10 cellular contexts compared by ENCODE assay signal in the genomic region with DNA sequence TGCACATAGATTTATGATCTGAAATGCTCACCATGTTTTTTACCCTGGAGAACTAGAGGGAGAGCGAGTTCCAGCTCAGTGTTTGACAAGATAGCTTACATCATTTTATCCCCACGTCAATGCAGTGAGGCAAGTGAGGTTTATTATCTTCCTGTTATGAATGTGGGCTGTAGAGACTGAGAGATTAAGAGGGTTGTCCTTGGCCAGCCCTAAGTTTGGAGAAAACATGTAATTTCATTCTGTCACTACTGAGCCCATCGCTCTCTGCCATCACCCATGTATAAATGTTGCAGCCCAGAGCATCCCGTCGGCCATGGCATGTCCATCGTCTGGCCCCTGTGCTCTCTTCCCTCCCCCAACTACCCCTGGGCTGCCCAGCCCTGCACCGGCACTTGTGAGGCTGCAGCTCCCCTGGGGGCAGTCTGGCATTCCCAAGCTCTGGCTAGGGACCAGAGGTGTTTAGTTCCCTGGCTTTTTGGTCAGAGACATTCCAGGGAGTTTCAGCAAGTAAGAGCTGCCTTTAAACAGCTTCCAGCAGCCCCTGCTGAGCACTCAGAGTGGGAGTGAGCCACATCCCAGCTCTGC.
A peak's percentile ranks its signal among the peaks of the same experiment; 100 is the strongest.
DNase-seq lines count a peak whose midpoint lies in the region; ATAC-seq, FAIRE-seq and TF ChIP-seq lines count a peak whose summit lies in the region.
"Had no signal": no experiment of that assay in that cellular context is flagged by ENCODE, and none has a peak within 500 bp of the region (broad histone marks: within the 10 kb centered on the region; RNA-seq: fewer than 3 reads in every experiment).

No MANE protein-coding gene starts in this region.

- H2AFZ ChIP-seq in HepG2 (ENCODE audit: low read length) (no peak overlapping the region), fibroblast of lung (ENCODE audit: low read length) (no peak overlapping the region)

- H3K4me1 ChIP-seq in HepG2 (ENCODE audit: insufficient read depth, low read length) (peaks cover 7% of the 10 kb centered on the region), right lobe of liver (no peaks in the 10 kb centered on the region), fibroblast of lung (ENCODE audit: control insufficient read depth, extremely low read depth, insufficient read depth, low read length) (peaks cover 16% of the 10 kb centered on the region)

- no peak for TF ChIP-seq CTCF in HepG2 (CRISPR knock-in tag; IDR thresholded peaks at IDR 0.05)
- no peak for TF ChIP-seq CTCF in right lobe of liver (IDR thresholded peaks at IDR 0.05)
- TF ChIP-seq CTCF in fibroblast of lung (conservative IDR thresholded peaks at IDR 0.05 in 1 of 2, IDR thresholded peaks at IDR 0.05 in 1 of 2; ENCODE audit: low read depth in 1 of 2, low read length in 2 of 2): no peak

- H3K4me2 ChIP-seq in HepG2 (ENCODE audit: low read depth, low read length) (no peak overlapping the region), fibroblast of lung (ENCODE audit: extremely low read depth, insufficient read depth, low read length) (no peak overlapping the region)

- H3K27me3 ChIP-seq in HepG2 (ENCODE audit: control insufficient read depth in 1 of 2, insufficient read depth in 2 of 2, low read length in 2 of 2): no peaks in the 10 kb centered on the region
- H3K27me3 ChIP-seq in right lobe of liver: no peaks in the 10 kb centered on the region
- no peaks in the 10 kb centered on the region for H3K27me3 ChIP-seq in fibroblast of lung (ENCODE audit: control insufficient read depth, insufficient read depth, low read length)

- H3K36me3 ChIP-seq in HepG2 (replicated peaks in 1 of 2; ENCODE audit: control insufficient read depth in 1 of 2, insufficient read depth in 2 of 2, low read length in 2 of 2): no peaks in the 10 kb centered on the region; a peak in 2 of 5 replicates
- H3K36me3 ChIP-seq in right lobe of liver: no peaks in the 10 kb centered on the region
- peaks cover 3% of the 10 kb centered on the region for H3K36me3 ChIP-seq in fibroblast of lung (ENCODE audit: control insufficient read depth, insufficient read depth, low read length)

- no peak for FAIRE-seq in HepG2 (lab: Jason Lieb, UNC)

- no peaks in the 10 kb centered on the region for H3K9me3 ChIP-seq in HepG2 (ENCODE audit: low read length)
- H3K9me3 ChIP-seq in right lobe of liver: no peaks in the 10 kb centered on the region
- H3K9me3 ChIP-seq in fibroblast of lung (ENCODE audit: control insufficient read depth, insufficient read depth, low read depth, low read length): no peaks in the 10 kb centered on the region

- intact Hi-C loops in HepG2 (cut with micrococcal nuclease; ENCODE audit: unreplicated experiment): no loop called here
- intact Hi-C loops in right lobe of liver (cut with DNase I): no loop called here

- H3K79me2 ChIP-seq in HepG2 (ENCODE audit: insufficient read depth, low read length): no peaks in the 10 kb centered on the region
- H3K79me2 ChIP-seq in fibroblast of lung (ENCODE audit: control insufficient read depth, insufficient read depth, low read length): no peaks in the 10 kb centered on the region

- no peak for DNase-seq in HepG2 (ENCODE audit: low spot score)
- no peak for DNase-seq in right lobe of liver
- DNase-seq in fibroblast of lung (ENCODE audit: low read depth in 2 of 2): peak; percentile 46 to 78
- DNase-seq in myocyte (ENCODE audit: low read depth): peak; percentile 80
- no peak for DNase-seq in NCI-H1436 treated with DMSO at 0.1 percent for 48 hours (lab: John Stamatoyannopoulos, UW)
- no peak for DNase-seq in hippocampal formation (lab: John Stamatoyannopoulos, UW)
- no peak for DNase-seq in NCI-H1092 treated with DMSO at 0.1 percent for 48 hours (lab: John Stamatoyannopoulos, UW)
- no peak for DNase-seq in cerebellar nuclear complex (lab: John Stamatoyannopoulos, UW)
- DNase-seq: NCI-H69 had no signal

- no peak overlapping the region for H3K4me3 ChIP-seq in HepG2 (replicated peaks in 1 of 3; ENCODE audit: insufficient read depth in 1 of 3, low read depth in 2 of 3, low read length in 3 of 3)
- no peak overlapping the region for H3K4me3 ChIP-seq in right lobe of liver
- H3K4me3 ChIP-seq in fibroblast of lung (replicated peaks in 1 of 4; ENCODE audit: control extremely low read depth in 1 of 4, insufficient read depth in 1 of 4, low read depth in 3 of 4, low read length in 4 of 4): no peak overlapping the region
- H3K4me3 ChIP-seq: lung had no signal

- TF ChIP-seq POLR2A in HepG2 (IDR thresholded peaks at IDR 0.05; ENCODE audit: insufficient read depth in 1 of 2, low read depth in 2 of 2, low read length in 2 of 2) (no peak), right lobe of liver (IDR thresholded peaks at IDR 0.05) (no peak)

- in situ Hi-C loops in HepG2 (cut with HindIII; ENCODE audit: extremely low pct_ligation_motif_present, low pct_unique_long_range_greater_than_20kb): no loop called here

- H3K27ac ChIP-seq in HepG2 (ENCODE audit: extremely low read length, insufficient read depth, low read length): no peak overlapping the region
- H3K27ac ChIP-seq in right lobe of liver: no peak overlapping the region
- no peak overlapping the region for H3K27ac ChIP-seq in fibroblast of lung (ENCODE audit: insufficient read depth, low read length)

- peak; percentile 36; the same call in 2 of the 3 replicates for ATAC-seq in HepG2
- ATAC-seq in right lobe of liver: no peak

- WGBS in HepG2 (ENCODE audit: low lambda C conversion rate): 80% methylated on average over 7 of the region's 7 CpGs
- 60% methylated on average over 5 of the region's 7 CpGs for WGBS in right lobe of liver (ENCODE audit: insufficient coverage, low coverage, low lambda C conversion rate, missing lambda C conversion rate)

- TF ChIP-seq RAD21 in HepG2 (CRISPR knock-in tag; IDR thresholded peaks at IDR 0.05): no peak

- CTCF ChIA-PET in HepG2 (lab: Yijun Ruan, JAX; ENCODE audit: low intra/inter-chr PET ratio, low total read pairs): no interaction called here

- H4K20me1 ChIP-seq in HepG2 (ENCODE audit: insufficient read depth, low read length): no peaks in the 10 kb centered on the region
- no peaks in the 10 kb centered on the region for H4K20me1 ChIP-seq in fibroblast of lung (ENCODE audit: control insufficient read depth, extremely low read depth, insufficient read depth, low read length)

- BruUV-seq in HepG2 (replicated peaks; lab: Mats Ljungman, UMichigan): no TSS peak

- TF ChIP-seq EP300 in HepG2 (IDR thresholded peaks at IDR 0.05; ENCODE audit: low read depth in 2 of 2, low read length in 2 of 2) (no peak), HepG2 (CRISPR knock-in tag; IDR thresholded peaks at IDR 0.05; ENCODE audit: borderline replicate concordance) (no peak)

- POLR2A ChIA-PET in HepG2 (lab: Yijun Ruan, JAX): interaction anchor here (2.0 kb wide), 1 partner anchor 28 kb away, joined by 5 read pairs; no protein-coding TSS in a partner anchor

- H3K9ac ChIP-seq in HepG2 (ENCODE audit: insufficient read depth, low read depth, low read length) (no peak overlapping the region), fibroblast of lung (ENCODE audit: insufficient read depth, low read length) (no peak overlapping the region)

TF ChIP-seq in HepG2, 621 proteins besides CTCF, POLR2A, EP300 and RAD21:
- no peak for TF ChIP-seq ZNF75D (CRISPR knock-in tag; IDR thresholded peaks at IDR 0.05; ENCODE audit: borderline replicate concordance)
- no peak for TF ChIP-seq ZNF569 (CRISPR knock-in tag; IDR thresholded peaks at IDR 0.05; ENCODE audit: borderline replicate concordance)
- no peak for TF ChIP-seq ZNF766 (CRISPR knock-in tag; IDR thresholded peaks at IDR 0.05; ENCODE audit: borderline replicate concordance)
- TF ChIP-seq, protein P1, sequence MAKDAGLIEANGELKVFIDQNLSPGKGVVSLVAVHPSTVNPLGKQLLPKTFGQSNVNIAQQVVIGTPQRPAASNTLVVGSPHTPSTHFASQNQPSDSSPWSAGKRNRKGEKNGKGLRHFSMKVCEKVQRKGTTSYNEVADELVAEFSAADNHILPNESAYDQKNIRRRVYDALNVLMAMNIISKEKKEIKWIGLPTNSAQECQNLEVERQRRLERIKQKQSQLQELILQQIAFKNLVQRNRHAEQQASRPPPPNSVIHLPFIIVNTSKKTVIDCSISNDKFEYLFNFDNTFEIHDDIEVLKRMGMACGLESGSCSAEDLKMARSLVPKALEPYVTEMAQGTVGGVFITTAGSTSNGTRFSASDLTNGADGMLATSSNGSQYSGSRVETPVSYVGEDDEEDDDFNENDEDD (CRISPR knock-in tag; IDR thresholded peaks at IDR 0.05; ENCODE audit: borderline replicate concordance): no peak
- no peak for TF ChIP-seq ZC3H13 (CRISPR knock-in tag; IDR thresholded peaks at IDR 0.05)
- TF ChIP-seq ZMAT5 (CRISPR knock-in tag; IDR thresholded peaks at IDR 0.05; ENCODE audit: borderline replicate concordance, low read depth): no peak
- TF ChIP-seq ZNF614 (CRISPR knock-in tag; IDR thresholded peaks at IDR 0.05; ENCODE audit: borderline replicate concordance): no peak
- TF ChIP-seq TEF (CRISPR knock-in tag; IDR thresholded peaks at IDR 0.05): no peak
- TF ChIP-seq SIN3B (IDR thresholded peaks at IDR 0.05; ENCODE audit: low read length): no peak
- TF ChIP-seq PHF20 (CRISPR knock-in tag; IDR thresholded peaks at IDR 0.05): no peak
- TF ChIP-seq RORA (CRISPR knock-in tag; IDR thresholded peaks at IDR 0.05): no peak
- TF ChIP-seq HES4 (CRISPR knock-in tag; IDR thresholded peaks at IDR 0.05; ENCODE audit: borderline replicate concordance): no peak
- TF ChIP-seq SNAI1 (CRISPR knock-in tag; IDR thresholded peaks at IDR 0.05; ENCODE audit: borderline replicate concordance): no peak
- TF ChIP-seq MTA1 (CRISPR knock-in tag; IDR thresholded peaks at IDR 0.05; ENCODE audit: borderline replicate concordance): no peak

Comparison
In these comparisons a context has a peak if more than half of its experiments do, and no peak if none do; other contexts are left out.
1. DNase-seq: peak in fibroblast of lung (2 of 2) and myocyte (single experiment); none in HepG2 (single experiment), right lobe of liver (0 of 3), NCI-H1436 treated with DMSO at 0.1 percent for 48 hours (single experiment), hippocampal formation (0 of 2), NCI-H1092 treated with DMSO at 0.1 percent for 48 hours (single experiment) and cerebellar nuclear complex (0 of 2).